Comparison of ENCODE assay signal across 22 cellular contexts in the genomic region with DNA sequence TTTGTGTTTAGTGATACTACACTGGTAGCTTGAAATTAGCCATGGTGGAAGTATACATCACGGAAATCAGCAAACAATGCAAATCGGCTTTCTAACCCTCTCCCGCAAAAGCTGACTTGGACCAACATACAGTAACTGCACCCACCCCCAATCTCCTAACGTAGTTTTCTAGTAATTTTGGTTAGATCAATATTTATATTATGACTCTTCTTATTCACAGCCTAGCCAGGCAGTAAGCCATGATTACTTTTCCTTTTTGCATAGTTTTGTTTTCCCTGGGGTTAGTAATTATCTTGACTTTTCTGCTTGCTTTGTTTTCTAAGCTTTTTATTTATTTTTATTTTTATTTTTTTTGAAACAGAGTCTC.
"Had no signal": no experiment of that assay in that cellular context is flagged by ENCODE, and none has a peak within 500 bp of the region (broad histone marks: within the 10 kb centered on the region; RNA-seq: fewer than 3 reads in every experiment).

No MANE protein-coding gene starts in this region.

- DNase-seq: cortex of kidney; effector memory CD4-positive, alpha-beta T cell; immature natural killer cell; left ventricle myocardium inferior; natural killer cell; nucleus accumbens; pancreas; right cardiac atrium; small intestine; stimulated activated CD4-positive, alpha-beta T cell treated with anti-CD3 and anti-CD28 coated beads, Interleukin-12 subunit alpha, Interleukin-12 subunit beta, amount 100 ng/mL, for 4 hours; stimulated activated CD4-positive, alpha-beta T cell treated with anti-CD3 and anti-CD28 coated beads, Interleukin-2, amount 100 ng/mL, for 48 hours; stimulated activated naive CD8-positive, alpha-beta T cell treated with anti-CD3 and anti-CD28 coated beads, Interleukin-15, Interleukin-2, amounts not matched to agents 100 U/mL and 50 U/mL, for 24 hours; tibial artery; upper lobe of left lung; uterus had no signal

- H3K9me3 Mint-ChIP-seq: immature natural killer cell, natural killer cell had no signal

- H3K4me3 Mint-ChIP-seq: immature natural killer cell, memory B cell, mesothelial cell of epicardium, natural killer cell, neural progenitor cell had no signal

- H3K36me3 Mint-ChIP-seq: immature natural killer cell, natural killer cell had no signal

- H3K27ac Mint-ChIP-seq: memory B cell, mesothelial cell of epicardium, natural killer cell, neural progenitor cell, progenitor cell of endocrine pancreas had no signal

- ATAC-seq: esophagus mucosa; gastroesophageal sphincter; lower lobe of right lung; natural killer cell; right cardiac atrium; stimulated activated naive CD8-positive, alpha-beta T cell treated with anti-CD3 and anti-CD28 coated beads, Interleukin-15, Interleukin-2, amounts not matched to agents 100 U/mL and 50 U/mL, for 24 hours had no signal
